Comparison of ENCODE assay signal across 11 cellular contexts in genomic region chr15:60695713-60696522, GRCh38.
DNase-seq lines count a peak whose midpoint lies in the region; ATAC-seq and TF ChIP-seq lines count a peak whose summit lies in the region.
"Had no signal": no experiment of that assay in that cellular context is flagged by ENCODE, and none has a peak within 500 bp of the region (broad histone marks: within the 10 kb centered on the region; RNA-seq: fewer than 3 reads in every experiment).

No MANE protein-coding gene starts in this region.

- H3K23ac ChIP-seq in mesenchymal stem cell (ENCODE audit: low read length in 2 of 2) (no peak overlapping the region), neuronal stem cell (ENCODE audit: low read depth, low read length, poor library complexity) (no peak overlapping the region)

- H4K8ac ChIP-seq in mesenchymal stem cell (ENCODE audit: low read length) = no peak overlapping the region
- no peak overlapping the region for H4K8ac ChIP-seq in neuronal stem cell (ENCODE audit: low read depth, low read length)

- H2BK15ac ChIP-seq in mesenchymal stem cell (ENCODE audit: low read depth, poor library complexity, severe bottlenecking) (no peak overlapping the region), neuronal stem cell (ENCODE audit: low read length) (no peak overlapping the region)

- H2AFZ ChIP-seq in mesenchymal stem cell (ENCODE audit: low read depth, low read length) (no peak overlapping the region), neuronal stem cell (ENCODE audit: low read length) (no peak overlapping the region)

- WGBS in mesenchymal stem cell = 80% methylated on average over 13 of the region's 17 CpGs
- no CpG with 5 or more reads among the region's 17 CpGs for WGBS in neuronal stem cell (ENCODE audit: extremely low coverage in 2 of 2, insufficient read length in 2 of 2, insufficient replicate concordance in 1 of 2), 2 donors

- TF ChIP-seq CTCF in WI38 (IDR thresholded peaks at IDR 0.05; ENCODE audit: low read depth, low read length) = no peak

- H3K9ac ChIP-seq in mesenchymal stem cell (ENCODE audit: low read length) (peak overlapping the region; percentile 36), neuronal stem cell (ENCODE audit: low read depth, low read length, poor library complexity) (no peak overlapping the region)

- H3K18ac ChIP-seq in mesenchymal stem cell (ENCODE audit: low read depth in 1 of 2, low read length in 2 of 2) (no peak overlapping the region), neuronal stem cell (ENCODE audit: low read length) (no peak overlapping the region)

- no peak overlapping the region for H3K4me2 ChIP-seq in mesenchymal stem cell (ENCODE audit: low read length, poor library complexity, severe bottlenecking)
- H3K4me2 ChIP-seq in neuronal stem cell (ENCODE audit: insufficient read depth, low read length, poor library complexity, severe bottlenecking) = no peak overlapping the region

- H2BK5ac ChIP-seq in mesenchymal stem cell (ENCODE audit: low read depth, low read length, poor library complexity, severe bottlenecking) = no peak overlapping the region
- H2BK5ac ChIP-seq in neuronal stem cell (ENCODE audit: low read length) = no peak overlapping the region

- H3K27ac ChIP-seq in mesenchymal stem cell (ENCODE audit: low read length, poor library complexity, severe bottlenecking) (no peak overlapping the region), neuronal stem cell (replicated peaks; ENCODE audit: low read length) (no peak overlapping the region)

- no peaks in the 10 kb centered on the region for H3K79me1 ChIP-seq in mesenchymal stem cell (replicated peaks; ENCODE audit: low read length, poor library complexity, severe bottlenecking)
- no peaks in the 10 kb centered on the region for H3K79me1 ChIP-seq in neuronal stem cell (ENCODE audit: low read depth, low read length)

- no peak for ATAC-seq in GM18517 (IDR thresholded peaks at IDR 0.05; ENCODE audit: unreplicated experiment)
- ATAC-seq in HG02938 (IDR thresholded peaks at IDR 0.05; ENCODE audit: unreplicated experiment) = no peak

- H3K4me1 ChIP-seq in mesenchymal stem cell (ENCODE audit: control insufficient read depth, insufficient read depth, low read depth, low read length) = no peaks in the 10 kb centered on the region
- peaks cover 3 to 5% of the 10 kb centered on the region in 2 donors for H3K4me1 ChIP-seq in neuronal stem cell (ENCODE audit: control insufficient read depth in 2 of 2, insufficient read depth in 1 of 2, low read depth in 1 of 2, low read length in 2 of 2)

- H3K4ac ChIP-seq in mesenchymal stem cell (ENCODE audit: low read depth in 1 of 2, low read length in 2 of 2) (no peak overlapping the region), neuronal stem cell (ENCODE audit: low read length) (no peak overlapping the region)

- H2AK5ac ChIP-seq in mesenchymal stem cell (ENCODE audit: low read length, severe bottlenecking) (no peak overlapping the region), neuronal stem cell (ENCODE audit: low read depth, low read length) (no peak overlapping the region)

- no peak overlapping the region for H3K14ac ChIP-seq in mesenchymal stem cell (ENCODE audit: low read length in 2 of 2)
- H3K14ac ChIP-seq in neuronal stem cell (ENCODE audit: low read length) = no peak overlapping the region

- H3K36me3 ChIP-seq in mesenchymal stem cell (ENCODE audit: control insufficient read depth in 1 of 2, insufficient read depth in 2 of 2, low read depth in 1 of 2, low read length in 2 of 2) (no peaks in the 10 kb centered on the region), neuronal stem cell (replicated peaks in 1 of 2; ENCODE audit: control insufficient read depth in 2 of 2, insufficient read depth in 2 of 2, low read length in 2 of 2) (no peaks in the 10 kb centered on the region)

- H2BK120ac ChIP-seq in mesenchymal stem cell (ENCODE audit: low read depth, low read length) = no peak overlapping the region
- no peak overlapping the region for H2BK120ac ChIP-seq in neuronal stem cell (ENCODE audit: low read depth, low read length)

- H3K4me3 ChIP-seq in WI38 (ENCODE audit: low read depth, low read length) (peak overlapping the region; percentile 8), mesenchymal stem cell (ENCODE audit: insufficient read depth in 1 of 2, low read depth in 1 of 2, low read length in 2 of 2) (no peak overlapping the region), neuronal stem cell (ENCODE audit: low read length in 2 of 2) (no peak overlapping the region)
- H3K4me3 ChIP-seq: skin epidermis had no signal

- H3K27me3 ChIP-seq in mesenchymal stem cell (ENCODE audit: control insufficient read depth in 1 of 2, insufficient read depth in 1 of 2, low read length in 2 of 2) (no peaks in the 10 kb centered on the region), neuronal stem cell (ENCODE audit: control insufficient read depth in 3 of 3, insufficient read depth in 3 of 3, low read depth in 1 of 3, low read length in 3 of 3) (no peaks in the 10 kb centered on the region)

- DNase-seq in activated effector memory CD4-positive, alpha-beta T cell treated with Interleukin-2 at 50 U/mL for 16 hours = peak; percentile 32
- DNase-seq in mesenchymal stem cell (peak; percentile 46), OCI-M2 (lab: John Stamatoyannopoulos, UW; ENCODE audit: unreplicated experiment) (no peak), neuronal stem cell (ENCODE audit: low spot score) (no peak)
- peak; percentile 13 to 24 for DNase-seq in stimulated activated CD8-positive, alpha-beta memory T cell treated with anti-CD3 and anti-CD28 coated beads, Interleukin-4, amount 100 ng/mL, for 1 hour (ENCODE audit: low read depth in 2 of 2, low spot score in 1 of 2)
- DNase-seq: DMS79 treated with DMSO at 0.1 percent for 48 hours, NCI-H2029 treated with DMSO at 0.1 percent for 48 hours had no signal

- H2BK12ac ChIP-seq in mesenchymal stem cell (ENCODE audit: low read length in 2 of 2) (no peak overlapping the region), neuronal stem cell (ENCODE audit: low read length) (no peak overlapping the region)

- H4K91ac ChIP-seq in mesenchymal stem cell (ENCODE audit: low read length) = no peak overlapping the region
- no peak overlapping the region for H4K91ac ChIP-seq in neuronal stem cell (ENCODE audit: low read depth, low read length, poor library complexity)

- H3K9me3 ChIP-seq in mesenchymal stem cell (ENCODE audit: control insufficient read depth, low read length) (no peaks in the 10 kb centered on the region), neuronal stem cell (replicated peaks in 1 of 2; ENCODE audit: control insufficient read depth in 2 of 2, insufficient read depth in 1 of 2, low read depth in 1 of 2, low read length in 2 of 2) (no peaks in the 10 kb centered on the region)

Comparison
In these comparisons a context has a peak if more than half of its experiments do, and no peak if none do; other contexts are left out.
1. DNase-seq: peak in activated effector memory CD4-positive, alpha-beta T cell treated with Interleukin-2 at 50 U/mL for 16 hours (single experiment), mesenchymal stem cell (single experiment) and stimulated activated CD8-positive, alpha-beta memory T cell treated with anti-CD3 and anti-CD28 coated beads, Interleukin-4, amount 100 ng/mL, for 1 hour (2 of 2); none in OCI-M2 (single experiment) and neuronal stem cell (single experiment).